8 cellular contexts compared by ENCODE assay signal in genomic region chr16:81752225-81752875, GRCh38. TPM values are rescaled to one million over a fixed set of nuclear protein-coding genes. Genes with fewer than 3 reads are reported as not detected.
DNase-seq lines count a peak whose midpoint lies in the region; ATAC-seq and TF ChIP-seq lines count a peak whose summit lies in the region.

No MANE protein-coding gene starts in this region.

- TF ChIP-seq EP300 in Ishikawa (IDR thresholded peaks at IDR 0.05; ENCODE audit: borderline replicate concordance) = no peak

- TF ChIP-seq RAD21 in Ishikawa (IDR thresholded peaks at IDR 0.05; ENCODE audit: low read depth) = no peak

- H3K4me2 ChIP-seq in osteoblast (ENCODE audit: insufficient read depth, low read length) = peak overlapping the region; percentile 36

- peak overlapping the region; percentile 99 for H2AFZ ChIP-seq in osteoblast (ENCODE audit: low read length)

- H3K36me3 ChIP-seq in osteoblast (ENCODE audit: insufficient read depth, low read length) = no peaks in the 10 kb centered on the region

- H4K20me1 ChIP-seq in osteoblast (ENCODE audit: insufficient read depth, low read length) = no peaks in the 10 kb centered on the region

- ATAC-seq in GM21786 (IDR thresholded peaks at IDR 0.05; ENCODE audit: unreplicated experiment) = peak; percentile 87

- intact Hi-C loops in dendritic cell treated with granulocyte-macrophage colony-stimulating factor and Interleukin-4, amounts not matched to agents 40 ng/mL and 50 ng/mL, for 4 days (cut with micrococcal nuclease) = no loop called here

- peak; percentile 86 for DNase-seq in GM13976 (ENCODE audit: low spot score)
- DNase-seq in osteoblast (ENCODE audit: insufficient read length, low spot score, missing footprints) = no peak
- DNase-seq in DMS153 treated with DMSO at 0.1 percent for 48 hours (lab: John Stamatoyannopoulos, UW; ENCODE audit: unreplicated experiment) = no peak
- DNase-seq in retina = no peak
- DNase-seq in activated effector memory CD4-positive, alpha-beta T cell treated with Interleukin-2 at 50 U/mL for 16 hours = no peak

- no peaks in the 10 kb centered on the region for H3K9me3 ChIP-seq in osteoblast (ENCODE audit: low read depth, low read length)

- no peaks in the 10 kb centered on the region for H3K27me3 Mint-ChIP-seq in dendritic cell treated with granulocyte-macrophage colony-stimulating factor and Interleukin-4, amounts not matched to agents 40 ng/mL and 50 ng/mL, for 4 days

- H3K79me2 ChIP-seq in osteoblast (ENCODE audit: insufficient read depth, low read length) = no peaks in the 10 kb centered on the region

- no peak overlapping the region for H3K27ac ChIP-seq in osteoblast (ENCODE audit: low read depth, low read length)

- in situ Hi-C loops in GM13976 (cut with MboI; ENCODE audit: low sequenced_read_pairs, unreplicated experiment) = no loop called here

- H3K4me3 ChIP-seq in osteoblast (ENCODE audit: insufficient read depth, low read length) = no peak overlapping the region

- H3K27me3 ChIP-seq in osteoblast (ENCODE audit: insufficient read depth, low read length) = no peaks in the 10 kb centered on the region

- peak overlapping the region; percentile 39 for H3K4me3 Mint-ChIP-seq in dendritic cell treated with granulocyte-macrophage colony-stimulating factor and Interleukin-4, amounts not matched to agents 40 ng/mL and 50 ng/mL, for 4 days

- H3K4me1 Mint-ChIP-seq in dendritic cell treated with granulocyte-macrophage colony-stimulating factor and Interleukin-4, amounts not matched to agents 40 ng/mL and 50 ng/mL, for 4 days (ENCODE audit: low read depth) = peaks cover 76% of the 10 kb centered on the region

- H3K9me3 Mint-ChIP-seq in dendritic cell treated with granulocyte-macrophage colony-stimulating factor and Interleukin-4, amounts not matched to agents 40 ng/mL and 50 ng/mL, for 4 days = no peaks in the 10 kb centered on the region

- no peaks in the 10 kb centered on the region for H3K4me1 ChIP-seq in osteoblast (ENCODE audit: insufficient read depth, low read length)

- TF ChIP-seq CTCF in GM13976 (IDR thresholded peaks at IDR 0.05; ENCODE audit: borderline replicate concordance, control extremely low read depth, extremely low read depth, insufficient read depth, missing control alignments) = no peak
- no peak for TF ChIP-seq CTCF in osteoblast (IDR thresholded peaks at IDR 0.05; ENCODE audit: extremely low read depth, low read depth, low read length)

- peak overlapping the region; percentile 85 for H3K27ac Mint-ChIP-seq in dendritic cell treated with granulocyte-macrophage colony-stimulating factor and Interleukin-4, amounts not matched to agents 40 ng/mL and 50 ng/mL, for 4 days

- H3K36me3 Mint-ChIP-seq in dendritic cell treated with granulocyte-macrophage colony-stimulating factor and Interleukin-4, amounts not matched to agents 40 ng/mL and 50 ng/mL, for 4 days (ENCODE audit: low read depth) = no peaks in the 10 kb centered on the region

TF ChIP-seq in Ishikawa, 13 proteins besides CTCF, POLR2A, EP300 and RAD21:
- TF ChIP-seq YY1 (IDR thresholded peaks at IDR 0.05; ENCODE audit: low read depth) = no peak
- peak; percentile 35; the same call in 1 of the 2 replicates for TF ChIP-seq ZBTB7A (IDR thresholded peaks at IDR 0.05; ENCODE audit: low read depth)

RNA-seq across cellular contexts. Expression of gene PLCG2, which starts 26.7 kb away (rescaled TPM):
- 0.59 and 1.1 TPM in 2 replicates for total RNA-seq in osteoblast
